In genomic region chr15:40792394-40792793, GRCh38 we compare ENCODE assay signal across 14 cellular contexts. TPM values are rescaled to one million over a fixed set of nuclear protein-coding genes. Genes with fewer than 3 reads are reported as not detected.
"Had no signal": no experiment of that assay in that cellular context is flagged by ENCODE, and none has a peak within 500 bp of the region (broad histone marks: within the 10 kb centered on the region; RNA-seq: fewer than 3 reads in every experiment).

No MANE protein-coding gene starts in this region.

- ATAC-seq: gastroesophageal sphincter, heart right ventricle, left cardiac atrium, lower lobe of right lung, T-cell had no signal

- H3K27me3 ChIP-seq: adrenal gland, gastroesophageal sphincter, heart right ventricle, tibial artery had no signal

- H3K27ac ChIP-seq: gastroesophageal sphincter, heart right ventricle, lower lobe of right lung, parathyroid adenoma, tibial artery had no signal

- H3K9ac ChIP-seq: parathyroid adenoma had no signal

- H3K36me3 ChIP-seq: adrenal gland had no signal

- DNase-seq: activated CD4-positive, alpha-beta T cell treated with anti-CD3 and anti-CD28 coated beads for 1 hour; activated CD4-positive, alpha-beta T cell treated with anti-CD3 and anti-CD28 coated beads, Interleukin-2, amount 50 U/mL, for 4 hours; adrenal gland; heart right ventricle; left cardiac atrium; lower lobe of right lung; midbrain; retina; T-cell; tibial artery had no signal

- H3K9me3 ChIP-seq: adrenal gland, gastroesophageal sphincter, heart right ventricle, lower lobe of right lung, tibial artery had no signal

- H3K4me3 ChIP-seq: adrenal gland, gastroesophageal sphincter, heart right ventricle, lower lobe of right lung, tibial artery had no signal

- H2AFZ ChIP-seq: parathyroid adenoma had no signal

RNA-seq across cellular contexts. Expression of gene C15orf62, which starts 22.6 kb away (rescaled TPM):
- total RNA-seq: cardiac septum, myocyte had no signal

RNA-seq across cellular contexts. Expression of gene PPP1R14D, which starts 36.1 kb away (rescaled TPM):
- total RNA-seq: adrenal gland, cardiac septum, gastroesophageal sphincter, heart right ventricle, left cardiac atrium, myocyte, T-cell had no signal
- polyA plus RNA-seq: adrenal gland, heart right ventricle had no signal
